Comparison of ENCODE assay signal across 9 cellular contexts in genomic region chr4:113293673-113294072, GRCh38.
DNase-seq lines count a peak whose midpoint lies in the region; ATAC-seq and TF ChIP-seq lines count a peak whose summit lies in the region.
"Had no signal": no experiment of that assay in that cellular context is flagged by ENCODE, and none has a peak within 500 bp of the region (broad histone marks: within the 10 kb centered on the region; RNA-seq: fewer than 3 reads in every experiment).

No MANE protein-coding gene starts in this region.

- H3K9me3 ChIP-seq in gastrocnemius medialis (no peaks in the 10 kb centered on the region), body of pancreas (no peaks in the 10 kb centered on the region)

- H3K27ac ChIP-seq in gastrocnemius medialis (peak overlapping the region; percentile 5 to 54 (median 32)), body of pancreas (no peak overlapping the region)

- intact Hi-C loops in left ventricle myocardium superior (cut with micrococcal nuclease) (no loop called here), gastrocnemius medialis (cut with DNase I; ENCODE audit: low total_unique reads) (no loop called here), body of pancreas (cut with DNase I) (no loop called here)

- no peaks in the 10 kb centered on the region for H3K9me3 Mint-ChIP-seq in osteocyte (ENCODE audit: unreplicated experiment)

- no peak overlapping the region for H3K27ac Mint-ChIP-seq in osteocyte (ENCODE audit: unreplicated experiment)

- in situ Hi-C loops in astrocyte of the spinal cord (cut with HindIII; ENCODE audit: low sequenced_read_pairs), result no loop called here
- in situ Hi-C loops in gastrocnemius medialis (cut with MboI; ENCODE audit: low sequenced_read_pairs in 4 of 4), result loop anchor here in 2 of 4 donors (25.0 kb wide), 1 partner anchor 181 kb away; no protein-coding TSS in a partner anchor

- TF ChIP-seq POLR2A in gastrocnemius medialis (IDR thresholded peaks at IDR 0.05) (no peak), body of pancreas (IDR thresholded peaks at IDR 0.05) (no peak)

- DNase-seq in Ammon's horn (ENCODE audit: low spot score), result peak; percentile 25
- peak; percentile 23 for DNase-seq in astrocyte of the spinal cord (ENCODE audit: low read depth, low spot score)
- DNase-seq in left ventricle myocardium superior, result no peak
- DNase-seq in gastrocnemius medialis, result no peak
- no peak for DNase-seq in body of pancreas
- no peak for DNase-seq in stimulated activated naive CD4-positive, alpha-beta T cell (lab: John Stamatoyannopoulos, UW)
- no peak for DNase-seq in osteocyte (ENCODE audit: extremely low spot score, unreplicated experiment)
- DNase-seq: central memory CD4-positive, alpha-beta T cell had no signal

- H3K4me1 ChIP-seq in gastrocnemius medialis (no peaks in the 10 kb centered on the region), body of pancreas (no peaks in the 10 kb centered on the region)

- WGBS in body of pancreas, 2 donors, result 75 to 85% methylated on average over 4 of the region's 4 CpGs

- ATAC-seq in left ventricle myocardium superior, result peak; percentile 39
- no peak for ATAC-seq in gastrocnemius medialis
- no peak for ATAC-seq in body of pancreas
- no peak for ATAC-seq in HG03442 (IDR thresholded peaks at IDR 0.05; ENCODE audit: unreplicated experiment)

- no peaks in the 10 kb centered on the region for H3K27me3 ChIP-seq in gastrocnemius medialis
- no peaks in the 10 kb centered on the region for H3K27me3 ChIP-seq in body of pancreas

- H3K4me3 Mint-ChIP-seq in osteocyte (ENCODE audit: unreplicated experiment), result no peak overlapping the region

- H3K36me3 Mint-ChIP-seq in osteocyte (ENCODE audit: unreplicated experiment), result peaks cover 3% of the 10 kb centered on the region

- H3K36me3 ChIP-seq in gastrocnemius medialis (peaks cover 0 to under 1% of the 10 kb centered on the region in 2 donors), body of pancreas (replicated peaks in 1 of 2; ENCODE audit: insufficient read depth in 1 of 2, low read depth in 2 of 2) (no peaks in the 10 kb centered on the region)

- H3K4me1 Mint-ChIP-seq in osteocyte (ENCODE audit: unreplicated experiment), result peaks cover 11% of the 10 kb centered on the region

- H3K27me3 Mint-ChIP-seq in osteocyte (ENCODE audit: unreplicated experiment), result no peaks in the 10 kb centered on the region

- TF ChIP-seq CTCF in astrocyte of the spinal cord (IDR thresholded peaks at IDR 0.05; ENCODE audit: low read depth, low read length) (peak; percentile 22), gastrocnemius medialis (IDR thresholded peaks at IDR 0.05 in 4 of 5, conservative IDR thresholded peaks at IDR 0.05 in 1 of 5) (no peak), body of pancreas (IDR thresholded peaks at IDR 0.05) (no peak), osteocyte (IDR thresholded peaks at IDR 0.05) (no peak)

- no peak overlapping the region for H3K4me3 ChIP-seq in astrocyte of the spinal cord (ENCODE audit: low read depth, low read length)
- peak overlapping the region in 2 of 4 donors; percentile 3 to 24 for H3K4me3 ChIP-seq in gastrocnemius medialis
- no peak overlapping the region for H3K4me3 ChIP-seq in body of pancreas

Comparison
In these comparisons a context has a peak if more than half of its experiments do, and no peak if none do; other contexts are left out.
1. DNase-seq: peak in Ammon's horn (single experiment) and astrocyte of the spinal cord (single experiment); none in left ventricle myocardium superior (single experiment), gastrocnemius medialis (0 of 2), body of pancreas (0 of 4), stimulated activated naive CD4-positive, alpha-beta T cell (0 of 6) and osteocyte (single experiment).
2. H3K27ac ChIP-seq: peak in gastrocnemius medialis (4 of 4); none in body of pancreas (0 of 4).